ENCODE assay signal across 10 cellular contexts in the genomic region with DNA sequence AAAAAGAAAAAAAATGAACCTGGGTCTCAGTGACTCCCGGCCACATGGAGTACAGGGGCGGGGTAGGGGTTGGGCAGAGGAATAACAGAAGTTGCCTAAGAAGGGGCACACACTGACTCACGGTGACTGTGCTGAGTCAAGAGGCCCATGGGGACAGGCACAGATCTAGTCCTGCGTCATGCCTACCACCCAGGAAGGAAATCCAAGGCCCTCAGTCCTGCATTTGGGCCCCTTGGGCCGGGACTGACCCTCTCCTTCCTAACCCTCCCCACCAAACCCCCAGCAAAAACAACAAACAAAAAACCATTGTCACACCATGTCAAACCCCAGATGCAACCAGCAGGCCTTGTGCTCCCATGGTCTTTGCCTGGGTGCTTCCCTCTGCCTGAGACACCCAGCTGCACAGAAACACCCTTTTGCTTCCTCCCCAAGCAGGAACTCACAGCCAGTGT. TPM values are rescaled to one million over a fixed set of nuclear protein-coding genes. Genes with fewer than 3 reads are reported as not detected.
DNase-seq lines count a peak whose midpoint lies in the region; ATAC-seq, FAIRE-seq and TF ChIP-seq lines count a peak whose summit lies in the region.
"Had no signal": no experiment of that assay in that cellular context is flagged by ENCODE, and none has a peak within 500 bp of the region (broad histone marks: within the 10 kb centered on the region; RNA-seq: fewer than 3 reads in every experiment).

No MANE protein-coding gene starts in this region.

- intact Hi-C loops in psoas muscle (cut with DNase I): no loop called here

- CTCF ChIA-PET in GM10248 (lab: Yijun Ruan, JAX): no interaction called here

- no peak for TF ChIP-seq CTCF in psoas muscle (IDR thresholded peaks at IDR 0.05)
- no peak for TF ChIP-seq CTCF in GM10248 (IDR thresholded peaks at IDR 0.05; ENCODE audit: control extremely low read depth, extremely low read depth, low read depth, missing control alignments)
- TF ChIP-seq CTCF in GM13977 (IDR thresholded peaks at IDR 0.05; ENCODE audit: extremely low read depth, insufficient read depth, missing control alignments): no peak

- POLR2A ChIA-PET in GM10248 (lab: Yijun Ruan, JAX): no interaction called here

- peak overlapping the region; percentile 36 for H3K27ac ChIP-seq in psoas muscle

- ATAC-seq in psoas muscle (peak; percentile 53 to 66 (median 61)), GM19328 (IDR thresholded peaks at IDR 0.05; ENCODE audit: unreplicated experiment) (no peak)
- ATAC-seq: left colon had no signal

- H3K9me3 ChIP-seq in psoas muscle: no peaks in the 10 kb centered on the region

- DNase-seq in Daoy (ENCODE audit: low read depth) (peak; percentile 91), RCC 7860 (ENCODE audit: low spot score) (peak; percentile 34), fibroblast of gingiva (ENCODE audit: low read depth) (peak; percentile 93), psoas muscle (peak; percentile 54 to 69), NCI-H526 (lab: John Stamatoyannopoulos, UW) (no peak), GM10248 (ENCODE audit: extremely low spot score) (no peak), GM13977 (ENCODE audit: low spot score) (no peak)
- DNase-seq: left colon had no signal

- in situ Hi-C loops in GM13977 (cut with MboI; ENCODE audit: low pct_unique_long_range_greater_than_20kb, low sequenced_read_pairs, unreplicated experiment): no loop called here

- WGBS in psoas muscle, 3 donors: 75 to 78% (median 78%) methylated on average over 5 of the region's 5 CpGs

- H3K36me3 ChIP-seq in psoas muscle (ENCODE audit: insufficient read depth in 1 of 2, low read depth in 1 of 2): no peaks in the 10 kb centered on the region

- no peak overlapping the region for H3K4me3 ChIP-seq in psoas muscle

- peaks cover 8% of the 10 kb centered on the region for H3K4me1 ChIP-seq in psoas muscle

- peaks cover 0 to 4% (median 0%) of the 10 kb centered on the region in 3 donors for H3K27me3 ChIP-seq in psoas muscle (ENCODE audit: insufficient read depth in 3 of 3, low read length in 2 of 3)

- FAIRE-seq in RCC 7860 (lab: Jason Lieb, UNC): no peak
- FAIRE-seq: H1 had no signal

RNA-seq across cellular contexts. Expression of a gene that starts 9.6 kb away (rescaled TPM):
- total RNA-seq in Daoy (2014; rRNA removed; shearing (Covaris generic)): 0.97 and 1.0 TPM in 2 replicates
- 10 to 100 TPM; 29.4 to 80.8 (median 34.0) TPM for total RNA-seq in psoas muscle
- 10 to 100 TPM in 1 of 3 donors, 1 to 10 TPM in 2; 8.2 to 11.6 (median 8.8) TPM for polyA plus RNA-seq in psoas muscle

RNA-seq across cellular contexts. Expression of a gene that starts 21.9 kb away (rescaled TPM):
- 0.11 TPM in 1 of 2 replicates, not detected in the other for total RNA-seq in Daoy (2014; rRNA removed; shearing (Covaris generic))
- total RNA-seq in psoas muscle: under 1 TPM in 2 of 4 donors, not detected in 2; 0.19 to 0.20 TPM
- under 1 TPM; 0.05 to 0.20 (median 0.08) TPM for polyA plus RNA-seq in psoas muscle

Comparison
In these comparisons a context has a peak if more than half of its experiments do, and no peak if none do; other contexts are left out.
1. DNase-seq: peak in Daoy (single experiment), RCC 7860 (single experiment), fibroblast of gingiva (single experiment) and psoas muscle (2 of 2); none in NCI-H526 (0 of 2), GM10248 (single experiment) and GM13977 (single experiment).
2. RNA of a gene that starts 9.6 kb away (total RNA-seq): 29.4 to 80.8 TPM in psoas muscle; 0.97 to 1.0 TPM in Daoy; every median in the first group is over 10 times any median in the second.